Comparison of ENCODE assay signal across 8 cellular contexts in genomic region chr10:102502337-102503151, GRCh38. TPM values are rescaled to one million over a fixed set of nuclear protein-coding genes. Genes with fewer than 3 reads are reported as not detected.
DNase-seq lines count a peak whose midpoint lies in the region; ATAC-seq and TF ChIP-seq lines count a peak whose summit lies in the region.

ACTR1A (minus strand) TSS chr10:102502712; CDS start chr10:102502647, 65 bp downstream.

- peak within 1 kb of the TSS; percentile 24 for H3K18ac ChIP-seq in H9 (ENCODE audit: insufficient read length, low read depth, low read length)

- peaks cover 31% of the 10 kb centered on the region for H3K27me3 Mint-ChIP-seq in H9 (ENCODE audit: low read depth)
- H3K27me3 Mint-ChIP-seq in natural killer cell (ENCODE audit: low read depth in 2 of 2), result no peaks in the 10 kb centered on the region

- peak within 1 kb of the TSS; percentile 93 for H3K9ac ChIP-seq in ES-I3 (ENCODE audit: low read depth, low read length)
- peak within 1 kb of the TSS; percentile 88 for H3K9ac ChIP-seq in H9 (ENCODE audit: extremely low read depth, insufficient read length, low read length)

- H2BK120ac ChIP-seq in H9 (ENCODE audit: low read depth, low read length, poor library complexity, severe bottlenecking), result no peak within 1 kb of the TSS

- H4K8ac ChIP-seq in H9 (replicated peaks; ENCODE audit: insufficient read length, low read depth, low read length), result no peak within 1 kb of the TSS

- peak within 1 kb of the TSS; percentile 96 for H3K4me2 ChIP-seq in H9 (ENCODE audit: insufficient read depth, insufficient read length, low read length)

- H2BK5ac ChIP-seq in H9 (ENCODE audit: insufficient read length, low read length), result no peak within 1 kb of the TSS

- H3K4me3 Mint-ChIP-seq in H9 (no peak within 1 kb of the TSS), natural killer cell (no peak within 1 kb of the TSS)

- intact Hi-C loops in natural killer cell (cut with micrococcal nuclease), result loop anchor here (1.0 to 5.0 kb wide), 10 partner anchors 42 to 438 kb away; partner anchors contain the start of genes ARL3, CUEDC2, GBF1 and HPS6

- no peaks in the 10 kb centered on the region for H3K79me1 ChIP-seq in H9 (ENCODE audit: insufficient read depth, low read depth, low read length, poor library complexity, severe bottlenecking)

- no peak within 1 kb of the TSS for H2BK12ac ChIP-seq in H9 (ENCODE audit: insufficient read length, low read depth, low read length)

- H3K9me3 Mint-ChIP-seq in H9, result no peaks in the 10 kb centered on the region; a peak in 1 of 5 replicates
- no peaks in the 10 kb centered on the region for H3K9me3 Mint-ChIP-seq in natural killer cell

- no peak within 1 kb of the TSS for H2AK5ac ChIP-seq in H9 (ENCODE audit: insufficient read length, low read length)

- no peak within 1 kb of the TSS for H3K27ac Mint-ChIP-seq in H9
- no peak within 1 kb of the TSS for H3K27ac Mint-ChIP-seq in natural killer cell

- H3K79me2 ChIP-seq in H9 (ENCODE audit: insufficient read depth, low read length), result no peaks in the 10 kb centered on the region; the same call in 1 of the 2 replicates

- H2AFZ ChIP-seq in H9 (ENCODE audit: low read length), result no peak within 1 kb of the TSS

- peak; percentile 51 to 69 (median 58) for ATAC-seq in natural killer cell

- H3K27me3 ChIP-seq in H9 (ENCODE audit: insufficient read depth, low read length) (peaks cover 4% of the 10 kb centered on the region; the same call in 1 of the 2 replicates), MG63 (no peaks in the 10 kb centered on the region)

- peak within 1 kb of the TSS; percentile 77 for H3K4me3 ChIP-seq in MG63
- H3K4me3 ChIP-seq in fibroblast of pulmonary artery (replicated peaks; ENCODE audit: low read depth, low read length), result peak within 1 kb of the TSS; percentile 100

- H3K23me2 ChIP-seq in H9 (ENCODE audit: insufficient read length, low read depth, low read length, poor library complexity, severe bottlenecking), result peaks cover 3% of the 10 kb centered on the region

- H3K4ac ChIP-seq in H9 (ENCODE audit: low read depth, low read length), result no peak within 1 kb of the TSS

- H3K9me3 ChIP-seq in ES-I3 (ENCODE audit: control insufficient read depth, insufficient read depth, low read length), result no peaks in the 10 kb centered on the region
- H3K9me3 ChIP-seq in H9 (ENCODE audit: control insufficient read depth, low read depth, low read length), result no peaks in the 10 kb centered on the region
- H3K9me3 ChIP-seq in MG63, result no peaks in the 10 kb centered on the region

- no peaks in the 10 kb centered on the region for H3K4me1 ChIP-seq in ES-I3 (ENCODE audit: insufficient read depth, low read length)
- H3K4me1 ChIP-seq in H9 (ENCODE audit: insufficient read depth, low read length), result no peaks in the 10 kb centered on the region

- TF ChIP-seq CTCF in H9 (conservative IDR thresholded peaks at IDR 0.05) (no peak), fibroblast of pulmonary artery (IDR thresholded peaks at IDR 0.05; ENCODE audit: low read length, missing control alignments) (no peak), natural killer cell (IDR thresholded peaks at IDR 0.05) (no peak)

- no peaks in the 10 kb centered on the region for H4K20me1 ChIP-seq in H9 (ENCODE audit: control insufficient read depth, insufficient read depth, insufficient read length)

- H3K4me1 Mint-ChIP-seq in H9 (peaks cover 8 to 9% of the 10 kb centered on the region in 2 experiments), natural killer cell (peaks cover 25 to 34% of the 10 kb centered on the region in 2 donors)

- no peaks in the 10 kb centered on the region for H3K36me3 ChIP-seq in ES-I3 (ENCODE audit: insufficient read depth, low read length)
- H3K36me3 ChIP-seq in MG63, result peaks cover 4% of the 10 kb centered on the region; the same call in 1 of the 2 replicates

- no peak within 1 kb of the TSS for H2BK15ac ChIP-seq in H9 (ENCODE audit: low read depth, low read length)

- no peak within 1 kb of the TSS for H3K27ac ChIP-seq in H9 (ENCODE audit: insufficient read length, low read depth, low read length)

- peak within 1 kb of the TSS; percentile 10; the same call in 1 of the 2 replicates for H3K14ac ChIP-seq in H9 (ENCODE audit: insufficient read depth, low read length)

- no peak within 1 kb of the TSS for H2BK20ac ChIP-seq in H9 (ENCODE audit: low read depth, low read length, poor library complexity, severe bottlenecking)

- no peak within 1 kb of the TSS for H4K91ac ChIP-seq in H9 (ENCODE audit: insufficient read length, low read depth, low read length)

- peak; percentile 99 for DNase-seq in H9
- DNase-seq in MG63, result peak; percentile 95
- DNase-seq in SHP77 (lab: John Stamatoyannopoulos, UW), result peak; percentile 99
- peak; percentile 92 for DNase-seq in activated effector memory CD4-positive, alpha-beta T cell treated with Interleukin-2 at 50 U/mL for 16 hours
- DNase-seq in fibroblast of pulmonary artery (ENCODE audit: low read depth), result peak; percentile 100
- peak; percentile 91 for DNase-seq in natural killer cell
- peak; percentile 92 for DNase-seq in stimulated activated naive CD4-positive, alpha-beta T cell treated with Interleukin-2 at 50 U/mL for 16 hours (lab: John Stamatoyannopoulos, UW)

- no peak within 1 kb of the TSS for H3K56ac ChIP-seq in H9 (ENCODE audit: insufficient read length, low read depth, low read length)

- H4K5ac ChIP-seq in H9 (ENCODE audit: insufficient read length, low read depth, low read length), result no peak within 1 kb of the TSS

- H3T11ph ChIP-seq in H9 (ENCODE audit: low read length), result no peak within 1 kb of the TSS

- H3K23ac ChIP-seq in H9 (ENCODE audit: insufficient read length, low read depth, low read length), result no peak within 1 kb of the TSS

- H3K36me3 Mint-ChIP-seq in H9 (ENCODE audit: insufficient read depth in 1 of 3, low read depth in 3 of 3) (peaks cover 3 to 15% (median 10%) of the 10 kb centered on the region in 3 experiments), natural killer cell (no peaks in the 10 kb centered on the region)

- WGBS in H9 (ENCODE audit: extremely low coverage, insufficient read length, low lambda C conversion rate), result no CpG with 5 or more reads among the region's 42 CpGs

RNA-seq across cellular contexts. Expression of gene ACTR1A, which starts in this region (rescaled TPM):
- total RNA-seq in H9 (2021) (82.1 and 84.2 TPM in 2 replicates), natural killer cell (100 to 1,000 TPM; 101 to 129 (median 110) TPM)
- total RNA-seq in MG63 (2014; rRNA removed; shearing (Covaris generic); ENCODE audit: low replicate concordance), result 77.7 and 178 TPM in 2 replicates
